39 cellular contexts compared by ENCODE assay signal in genomic region chrX:96502507-96502906, GRCh38.
"Had no signal": no experiment of that assay in that cellular context is flagged by ENCODE, and none has a peak within 500 bp of the region (broad histone marks: within the 10 kb centered on the region; RNA-seq: fewer than 3 reads in every experiment).

No MANE protein-coding gene starts in this region.

- H3K4me1 Mint-ChIP-seq: activated naive CD4-positive, alpha-beta T cell treated with anti-CD3 and anti-CD28 coated beads, Interleukin-2, amount 10 ng/mL, durations not matched to agents 7 days and 5 days; activated naive CD4-positive, alpha-beta T cell treated with anti-CD3 and anti-CD28 coated beads, Interleukin-2, amount 50 U/mL, for 24 hours; activated naive CD8-positive, alpha-beta T cell treated with anti-CD3 and anti-CD28 coated beads for 36 hours; activated naive CD8-positive, alpha-beta T cell treated with anti-CD3 and anti-CD28 coated beads, Interleukin-2, amount 10 ng/mL, durations not matched to agents 7 days and 5 days; activated naive CD8-positive, alpha-beta T cell treated with anti-CD3 and anti-CD28 coated beads, Interleukin-2, amount 50 U/mL, for 24 hours; activated T-helper 17 cell treated with anti-CD3 and anti-CD28 coated beads, Interleukin-2, amount 50 U/mL, for 72 hours; brain; central memory CD8-positive, alpha-beta T cell had no signal

- H3K27me3 ChIP-seq: adrenal gland, ascending aorta, body of pancreas, brain microvascular endothelial cell, cardiac muscle cell had no signal

- H3K4me3 Mint-ChIP-seq: activated naive CD4-positive, alpha-beta T cell treated with anti-CD3 and anti-CD28 coated beads for 36 hours; activated naive CD4-positive, alpha-beta T cell treated with anti-CD3 and anti-CD28 coated beads, Interleukin-2, amount 10 ng/mL, durations not matched to agents 7 days and 5 days; activated naive CD4-positive, alpha-beta T cell treated with anti-CD3 and anti-CD28 coated beads, Interleukin-2, amount 50 U/mL, for 24 hours; activated naive CD8-positive, alpha-beta T cell; activated naive CD8-positive, alpha-beta T cell treated with anti-CD3 and anti-CD28 coated beads for 36 hours; activated naive CD8-positive, alpha-beta T cell treated with anti-CD3 and anti-CD28 coated beads, Interleukin-2, amount 10 ng/mL, durations not matched to agents 7 days and 5 days; activated naive CD8-positive, alpha-beta T cell treated with anti-CD3 and anti-CD28 coated beads, Interleukin-2, amount 50 U/mL, for 24 hours; activated T-cell treated with anti-CD3 and anti-CD28 coated beads, Interleukin-2, amount 50 U/mL, for 24 hours; activated T-cell treated with anti-CD3 and anti-CD28 coated beads, Interleukin-2, amount 50 U/mL, for 4 hours; activated T-cell treated with anti-CD3 and anti-CD28 coated beads, Interleukin-2, amount 50 U/mL, for 72 hours; activated T-helper 1 cell treated with anti-CD3 and anti-CD28 coated beads, Interleukin-12 subunit alpha, Interleukin-12 subunit beta, Interleukin-2, Interleukin-4 antibody, amounts not matched to agents 30 ng/mL and 10 ng/mL and 1 ng/mL, durations not matched to agents 14 hours and 24 hours and 36 hours; activated T-helper 17 cell treated with anti-CD3 and anti-CD28 coated beads, Interleukin-2, amount 50 U/mL, for 72 hours; brain; central memory CD8-positive, alpha-beta T cell had no signal

- H3K27me3 Mint-ChIP-seq: activated naive CD4-positive, alpha-beta T cell treated with anti-CD3 and anti-CD28 coated beads, Interleukin-2, amount 10 ng/mL, durations not matched to agents 7 days and 5 days; activated naive CD4-positive, alpha-beta T cell treated with anti-CD3 and anti-CD28 coated beads, Interleukin-2, amount 50 U/mL, for 24 hours; activated naive CD8-positive, alpha-beta T cell; activated naive CD8-positive, alpha-beta T cell treated with anti-CD3 and anti-CD28 coated beads for 36 hours; activated naive CD8-positive, alpha-beta T cell treated with anti-CD3 and anti-CD28 coated beads, Interleukin-2, amount 10 ng/mL, durations not matched to agents 7 days and 5 days; activated naive CD8-positive, alpha-beta T cell treated with anti-CD3 and anti-CD28 coated beads, Interleukin-2, amount 50 U/mL, for 24 hours; activated T-helper 17 cell treated with anti-CD3 and anti-CD28 coated beads, Interleukin-2, amount 50 U/mL, for 72 hours; brain; central memory CD8-positive, alpha-beta T cell had no signal

- H3K9me3 Mint-ChIP-seq: activated naive CD4-positive, alpha-beta T cell treated with anti-CD3 and anti-CD28 coated beads for 36 hours; activated naive CD4-positive, alpha-beta T cell treated with anti-CD3 and anti-CD28 coated beads, Interleukin-2, amount 10 ng/mL, durations not matched to agents 7 days and 5 days; activated naive CD4-positive, alpha-beta T cell treated with anti-CD3 and anti-CD28 coated beads, Interleukin-2, amount 50 U/mL, for 24 hours; activated naive CD4-positive, alpha-beta T cell treated with anti-CD3 and anti-CD28 coated beads, Interleukin-2, amount 50 U/mL, for 72 hours; activated naive CD8-positive, alpha-beta T cell treated with anti-CD3 and anti-CD28 coated beads for 36 hours; activated naive CD8-positive, alpha-beta T cell treated with anti-CD3 and anti-CD28 coated beads, Interleukin-2, amount 10 ng/mL, durations not matched to agents 7 days and 5 days; activated naive CD8-positive, alpha-beta T cell treated with anti-CD3 and anti-CD28 coated beads, Interleukin-2, amount 50 U/mL, for 24 hours; activated T-cell treated with anti-CD3 and anti-CD28 coated beads, Interleukin-2, amount 50 U/mL, for 24 hours; activated T-cell treated with anti-CD3 and anti-CD28 coated beads, Interleukin-2, amount 50 U/mL, for 4 hours; activated T-cell treated with anti-CD3 and anti-CD28 coated beads, Interleukin-2, amount 50 U/mL, for 72 hours; activated T-helper 1 cell treated with anti-CD3 and anti-CD28 coated beads, Interleukin-12 subunit alpha, Interleukin-12 subunit beta, Interleukin-2, Interleukin-4 antibody, amounts not matched to agents 30 ng/mL and 10 ng/mL and 1 ng/mL, durations not matched to agents 14 hours and 24 hours and 36 hours; activated T-helper 17 cell treated with anti-CD3 and anti-CD28 coated beads, Interleukin-2, amount 50 U/mL, for 72 hours; activated T-helper 2 cell treated with anti-CD3 and anti-CD28 coated beads, Interferon-gamma antibody, Interleukin-2, Interleukin-4, amounts not matched to agents 10 μg/mL and 5 μg/mL and 100 μg/mL, durations not matched to agents 14 hours and 24 hours and 36 hours; central memory CD8-positive, alpha-beta T cell had no signal

- H3K27ac ChIP-seq: adrenal gland, ascending aorta, body of pancreas, brain microvascular endothelial cell, breast epithelium, cardiac muscle cell had no signal

- H3K4me1 ChIP-seq: adrenal gland, ascending aorta, body of pancreas, breast epithelium had no signal

- FAIRE-seq: bronchial epithelial cell had no signal

- DNase-seq: activated effector memory CD4-positive, alpha-beta T cell treated with anti-CD3 and anti-CD28 coated beads, Interleukin-2, amount 50 U/mL, for 16 hours; activated effector memory CD4-positive, alpha-beta T cell treated with Interleukin-2 at 50 U/mL for 16 hours; activated gamma-delta T cell; activated gamma-delta T cell treated with Interleukin-2 at 50 U/mL for 16 hours; activated naive CD4-positive, alpha-beta T cell; activated naive CD4-positive, alpha-beta T cell treated with anti-CD3 and anti-CD28 coated beads for 36 hours; activated naive CD4-positive, alpha-beta T cell treated with anti-CD3 and anti-CD28 coated beads, Interleukin-2, amount 10 ng/mL, durations not matched to agents 7 days and 5 days; activated naive CD4-positive, alpha-beta T cell treated with anti-CD3 and anti-CD28 coated beads, Interleukin-2, amount 50 U/mL, for 16 hours; activated naive CD4-positive, alpha-beta T cell treated with Interleukin-2 at 50 U/mL for 16 hours; activated naive CD8-positive, alpha-beta T cell treated with anti-CD3 and anti-CD28 coated beads for 36 hours; activated naive CD8-positive, alpha-beta T cell treated with anti-CD3 and anti-CD28 coated beads, Interleukin-2, amount 10 ng/mL, durations not matched to agents 7 days and 5 days; activated naive CD8-positive, alpha-beta T cell treated with anti-CD3 and anti-CD28 coated beads, Interleukin-2, amount 50 U/mL, for 24 hours; activated T-cell treated with anti-CD3 and anti-CD28 coated beads for 4 hours; activated T-cell treated with anti-CD3 and anti-CD28 coated beads, Interleukin-2, amount 50 U/mL, for 24 hours; activated T-cell treated with anti-CD3 and anti-CD28 coated beads, Interleukin-2, amount 50 U/mL, for 4 hours; activated T-cell treated with anti-CD3 and anti-CD28 coated beads, Interleukin-2, amount 50 U/mL, for 48 hours; activated T-cell treated with anti-CD3 and anti-CD28 coated beads, Interleukin-2, amount 50 U/mL, for 72 hours; adrenal gland; amniotic stem cell; amygdala; anterior cingulate cortex; aorta; body of pancreas; brain microvascular endothelial cell; caudate nucleus; central memory CD4-positive, alpha-beta T cell; cerebellar nuclear complex had no signal

- H3K4me3 ChIP-seq: adrenal gland, ascending aorta, body of pancreas, breast epithelium, cardiac muscle cell had no signal

- H3K27ac Mint-ChIP-seq: activated naive CD4-positive, alpha-beta T cell treated with anti-CD3 and anti-CD28 coated beads for 36 hours; activated naive CD4-positive, alpha-beta T cell treated with anti-CD3 and anti-CD28 coated beads, Interleukin-2, amount 10 ng/mL, durations not matched to agents 7 days and 5 days; activated naive CD4-positive, alpha-beta T cell treated with anti-CD3 and anti-CD28 coated beads, Interleukin-2, amount 50 U/mL, for 24 hours; activated naive CD4-positive, alpha-beta T cell treated with anti-CD3 and anti-CD28 coated beads, Interleukin-2, amount 50 U/mL, for 72 hours; activated naive CD8-positive, alpha-beta T cell; activated naive CD8-positive, alpha-beta T cell treated with anti-CD3 and anti-CD28 coated beads for 36 hours; activated naive CD8-positive, alpha-beta T cell treated with anti-CD3 and anti-CD28 coated beads, Interleukin-2, amount 10 ng/mL, durations not matched to agents 7 days and 5 days; activated naive CD8-positive, alpha-beta T cell treated with anti-CD3 and anti-CD28 coated beads, Interleukin-2, amount 50 U/mL, for 24 hours; activated T-cell treated with anti-CD3 and anti-CD28 coated beads, Interleukin-2, amount 50 U/mL, for 24 hours; activated T-cell treated with anti-CD3 and anti-CD28 coated beads, Interleukin-2, amount 50 U/mL, for 72 hours; activated T-helper 1 cell treated with anti-CD3 and anti-CD28 coated beads, Interleukin-12 subunit alpha, Interleukin-12 subunit beta, Interleukin-2, Interleukin-4 antibody, amounts not matched to agents 30 ng/mL and 10 ng/mL and 1 ng/mL, durations not matched to agents 14 hours and 24 hours and 36 hours; activated T-helper 17 cell treated with anti-CD3 and anti-CD28 coated beads, Interleukin-2, amount 50 U/mL, for 72 hours; activated T-helper 2 cell treated with anti-CD3 and anti-CD28 coated beads, Interferon-gamma antibody, Interleukin-2, Interleukin-4, amounts not matched to agents 10 μg/mL and 5 μg/mL and 100 μg/mL, durations not matched to agents 14 hours and 24 hours and 36 hours; brain had no signal

- H3K36me3 Mint-ChIP-seq: activated naive CD4-positive, alpha-beta T cell treated with anti-CD3 and anti-CD28 coated beads, Interleukin-2, amount 10 ng/mL, durations not matched to agents 7 days and 5 days; activated naive CD4-positive, alpha-beta T cell treated with anti-CD3 and anti-CD28 coated beads, Interleukin-2, amount 50 U/mL, for 24 hours; activated naive CD4-positive, alpha-beta T cell treated with anti-CD3 and anti-CD28 coated beads, Interleukin-2, amount 50 U/mL, for 72 hours; activated naive CD8-positive, alpha-beta T cell; activated naive CD8-positive, alpha-beta T cell treated with anti-CD3 and anti-CD28 coated beads for 36 hours; activated naive CD8-positive, alpha-beta T cell treated with anti-CD3 and anti-CD28 coated beads, Interleukin-2, amount 10 ng/mL, durations not matched to agents 7 days and 5 days; brain had no signal

- ATAC-seq: activated naive CD4-positive, alpha-beta T cell treated with anti-CD3 and anti-CD28 coated beads, Interleukin-2, amount 50 U/mL, for 72 hours; activated naive CD8-positive, alpha-beta T cell treated with anti-CD3 and anti-CD28 coated beads, Interleukin-2, amount 50 U/mL, for 24 hours; activated T-cell treated with anti-CD3 and anti-CD28 coated beads, Interleukin-2, amount 50 U/mL, for 4 hours; activated T-cell treated with anti-CD3 and anti-CD28 coated beads, Interleukin-2, amount 50 U/mL, for 72 hours; activated T-helper 17 cell treated with anti-CD3 and anti-CD28 coated beads, Interleukin-2, amount 50 U/mL, for 72 hours; body of pancreas had no signal

- H3K36me3 ChIP-seq: adrenal gland, ascending aorta, brain microvascular endothelial cell, breast epithelium, cardiac muscle cell had no signal

- H3K9me3 ChIP-seq: adrenal gland, ascending aorta, body of pancreas, breast epithelium had no signal
